Comparison of ENCODE assay signal across 14 cellular contexts in genomic region chr9:91248707-91249106, GRCh38.
DNase-seq lines count a peak whose midpoint lies in the region; ATAC-seq and TF ChIP-seq lines count a peak whose summit lies in the region.
"Had no signal": no experiment of that assay in that cellular context is flagged by ENCODE, and none has a peak within 500 bp of the region (broad histone marks: within the 10 kb centered on the region; RNA-seq: fewer than 3 reads in every experiment).

No MANE protein-coding gene starts in this region.

- H3K4me1 Mint-ChIP-seq in endodermal cell, result peaks cover 21% of the 10 kb centered on the region
- H3K4me1 Mint-ChIP-seq in activated naive CD8-positive, alpha-beta T cell treated with anti-CD3 and anti-CD28 coated beads, Interleukin-2, amount 50 U/mL, for 24 hours, result peaks cover 36% of the 10 kb centered on the region

- H3K27ac ChIP-seq in endodermal cell (ENCODE audit: low read depth, low read length) (no peak overlapping the region), upper lobe of left lung (no peak overlapping the region)
- H3K27ac ChIP-seq: 22Rv1; BLaER1 treated with 17β-estradiol and CSF1 and Interleukin-3, amounts not matched to agents 10 nM and 100 nM had no signal

- H3K27me3 ChIP-seq in endodermal cell (ENCODE audit: control insufficient read depth, insufficient read depth, low read length, poor library complexity, severe bottlenecking), result peaks cover 7% of the 10 kb centered on the region
- H3K27me3 ChIP-seq in upper lobe of left lung, result no peaks in the 10 kb centered on the region
- H3K27me3 ChIP-seq: BLaER1 treated with 17β-estradiol and CSF1 and Interleukin-3, amounts not matched to agents 10 nM and 100 nM had no signal

- no peaks in the 10 kb centered on the region for H3K36me3 Mint-ChIP-seq in endodermal cell (ENCODE audit: low read depth)
- H3K36me3 Mint-ChIP-seq in activated naive CD8-positive, alpha-beta T cell treated with anti-CD3 and anti-CD28 coated beads, Interleukin-2, amount 50 U/mL, for 24 hours (ENCODE audit: low read depth), result peaks cover 2% of the 10 kb centered on the region

- H3K27me3 Mint-ChIP-seq in endodermal cell (ENCODE audit: insufficient read depth), result peaks cover 3% of the 10 kb centered on the region
- H3K27me3 Mint-ChIP-seq in activated naive CD8-positive, alpha-beta T cell treated with anti-CD3 and anti-CD28 coated beads, Interleukin-2, amount 50 U/mL, for 24 hours, result no peaks in the 10 kb centered on the region
- H3K27me3 Mint-ChIP-seq: CD4-positive, CD25-positive, alpha-beta regulatory T cell had no signal

- H3K36me3 ChIP-seq in endodermal cell (ENCODE audit: control insufficient read depth, insufficient read depth, low read length), result no peaks in the 10 kb centered on the region
- no peaks in the 10 kb centered on the region for H3K36me3 ChIP-seq in upper lobe of left lung
- H3K36me3 ChIP-seq: BLaER1 treated with 17β-estradiol and CSF1 and Interleukin-3, amounts not matched to agents 10 nM and 100 nM had no signal

- H3K9me3 ChIP-seq in endodermal cell (ENCODE audit: control insufficient read depth, low read length), result no peaks in the 10 kb centered on the region
- no peaks in the 10 kb centered on the region for H3K9me3 ChIP-seq in upper lobe of left lung

- H3K4me3 Mint-ChIP-seq in endodermal cell, result no peak overlapping the region
- H3K4me3 Mint-ChIP-seq in activated naive CD8-positive, alpha-beta T cell treated with anti-CD3 and anti-CD28 coated beads, Interleukin-2, amount 50 U/mL, for 24 hours, result no peak overlapping the region
- H3K4me3 Mint-ChIP-seq: CD4-positive, CD25-positive, alpha-beta regulatory T cell; H9 had no signal

- DNase-seq in Right ventricle myocardium inferior (ENCODE audit: missing footprints) (no peak), cardiac septum (ENCODE audit: low spot score) (no peak), cardiac fibroblast (ENCODE audit: low read depth in 2 of 2) (peak; percentile 7 to 10), lung microvascular endothelial cell (ENCODE audit: low read depth in 2 of 2) (peak; percentile 17 to 65), endodermal cell (no peak), upper lobe of left lung (no peak)
- no peak for DNase-seq in activated naive CD8-positive, alpha-beta T cell treated with anti-CD3 and anti-CD28 coated beads, Interleukin-2, amount 50 U/mL, for 24 hours
- DNase-seq: CD4-positive, CD25-positive, alpha-beta regulatory T cell; DMS79; GOT3; H9 had no signal

- ATAC-seq in Right ventricle myocardium inferior, result peak; percentile 57
- ATAC-seq in activated naive CD8-positive, alpha-beta T cell treated with anti-CD3 and anti-CD28 coated beads, Interleukin-2, amount 50 U/mL, for 24 hours, result no peak
- no peak for ATAC-seq in upper lobe of left lung (ENCODE audit: low FRiP score in 2 of 2)
- ATAC-seq: GM12878 had no signal

- H3K4me1 ChIP-seq in endodermal cell (ENCODE audit: control insufficient read depth, insufficient read depth, low read length), result no peaks in the 10 kb centered on the region
- peaks cover 0 to 4% (median 0%) of the 10 kb centered on the region in 4 donors for H3K4me1 ChIP-seq in upper lobe of left lung

- TF ChIP-seq EP300 in upper lobe of left lung (IDR thresholded peaks at IDR 0.05), result no peak

- H3K9me3 Mint-ChIP-seq in endodermal cell, result no peaks in the 10 kb centered on the region
- no peaks in the 10 kb centered on the region for H3K9me3 Mint-ChIP-seq in activated naive CD8-positive, alpha-beta T cell treated with anti-CD3 and anti-CD28 coated beads, Interleukin-2, amount 50 U/mL, for 24 hours
- H3K9me3 Mint-ChIP-seq: CD4-positive, CD25-positive, alpha-beta regulatory T cell; H9 had no signal

- H3K4me3 ChIP-seq in cardiac fibroblast (replicated peaks in 1 of 2; ENCODE audit: low read depth in 2 of 2, low read length in 2 of 2), result no peak overlapping the region
- H3K4me3 ChIP-seq in endodermal cell (ENCODE audit: low read length), result no peak overlapping the region
- no peak overlapping the region for H3K4me3 ChIP-seq in upper lobe of left lung
- H3K4me3 ChIP-seq: BLaER1 treated with 17β-estradiol and CSF1 and Interleukin-3, amounts not matched to agents 10 nM and 100 nM; GM12878 had no signal

- no peak for TF ChIP-seq POLR2A in upper lobe of left lung (IDR thresholded peaks at IDR 0.05)

- no peak overlapping the region for H3K9ac ChIP-seq in endodermal cell (ENCODE audit: extremely low read depth, low read length, poor library complexity, severe bottlenecking)
- H3K9ac ChIP-seq: BLaER1 treated with 17β-estradiol and CSF1 and Interleukin-3, amounts not matched to agents 10 nM and 100 nM had no signal

- H3K27ac Mint-ChIP-seq in endodermal cell, result no peak overlapping the region
- H3K27ac Mint-ChIP-seq in activated naive CD8-positive, alpha-beta T cell treated with anti-CD3 and anti-CD28 coated beads, Interleukin-2, amount 50 U/mL, for 24 hours, result no peak overlapping the region
- H3K27ac Mint-ChIP-seq: H9 had no signal

- 95 to 96% methylated on average over 5 to 6 of the region's 6 CpGs for WGBS in endodermal cell (ENCODE audit: insufficient coverage in 1 of 2, insufficient read length in 1 of 2), 2 experiments
- 76 to 87% methylated on average over 6 of the region's 6 CpGs for WGBS in upper lobe of left lung, 2 donors

- TF ChIP-seq CTCF in cardiac fibroblast (IDR thresholded peaks at IDR 0.05; ENCODE audit: low read depth, low read length), result no peak
- no peak for TF ChIP-seq CTCF in endodermal cell (conservative IDR thresholded peaks at IDR 0.05)
- TF ChIP-seq CTCF in upper lobe of left lung (IDR thresholded peaks at IDR 0.05), result no peak

- intact Hi-C loops in Right ventricle myocardium inferior (cut with DNase I) (no loop called here), cardiac septum (cut with DNase I) (loop anchor here (5.0 kb wide), 2 partner anchors 41 to 56 kb away; no protein-coding TSS in a partner anchor)

Comparison
In these comparisons a context has a peak if more than half of its experiments do, and no peak if none do; other contexts are left out.
1. DNase-seq: peak in cardiac fibroblast (2 of 2) and lung microvascular endothelial cell (2 of 2); none in Right ventricle myocardium inferior (single experiment), cardiac septum (single experiment), endodermal cell (single experiment), activated naive CD8-positive, alpha-beta T cell treated with anti-CD3 and anti-CD28 coated beads, Interleukin-2, amount 50 U/mL, for 24 hours (single experiment) and upper lobe of left lung (0 of 2).